Comparison of ENCODE assay signal across 8 cellular contexts in genomic region chrX:43654431-43655150, GRCh38. TPM values are rescaled to one million over a fixed set of nuclear protein-coding genes. Genes with fewer than 3 reads are reported as not detected.
DNase-seq lines count a peak whose midpoint lies in the region; ATAC-seq and TF ChIP-seq lines count a peak whose summit lies in the region.

No MANE protein-coding gene starts in this region.

- no peaks in the 10 kb centered on the region for H3K9me3 ChIP-seq in BE2C
- H3K9me3 ChIP-seq in liver (ENCODE audit: control insufficient read depth in 4 of 4, low read length in 3 of 4), result no peaks in the 10 kb centered on the region

- H3K27me3 Mint-ChIP-seq in activated CD4-positive, alpha-beta memory T cell treated with anti-CD3 and anti-CD28 coated beads, Interleukin-2, amount 10 ng/mL, durations not matched to agents 7 days and 5 days, result no peaks in the 10 kb centered on the region

- DNase-seq in BE2C (peak; percentile 89), NCI-H748 (lab: John Stamatoyannopoulos, UW; ENCODE audit: unreplicated experiment) (peak; percentile 94), dermis microvascular lymphatic vessel endothelial cell (ENCODE audit: low read depth in 2 of 2) (peak; percentile 81 to 94)
- DNase-seq in activated CD4-positive, alpha-beta memory T cell treated with anti-CD3 and anti-CD28 coated beads, Interleukin-2, amount 10 ng/mL, durations not matched to agents 7 days and 5 days, result peak; percentile 85
- peak; percentile 81 for DNase-seq in stimulated activated CD4-positive, alpha-beta T cell treated with anti-CD3 and anti-CD28 coated beads, Interleukin-4, amount 100 ng/mL, for 1 hour

- POLR2A ChIA-PET in activated CD4-positive, alpha-beta memory T cell treated with anti-CD3 and anti-CD28 coated beads, Interleukin-2, amount 10 ng/mL, durations not matched to agents 7 days and 5 days (lab: Charles Lee), result no interaction called here

- H3K4me3 ChIP-seq in BE2C (ENCODE audit: low read depth, low read length), result peak overlapping the region; percentile 48
- H3K4me3 ChIP-seq in liver (ENCODE audit: low read depth in 1 of 3, low read length in 3 of 3), result peak overlapping the region; percentile 41 to 76 (median 74)

- ATAC-seq in GM19351 (IDR thresholded peaks at IDR 0.05; ENCODE audit: unreplicated experiment) (peak; percentile 97), HG03469 (IDR thresholded peaks at IDR 0.05; ENCODE audit: unreplicated experiment) (peak; percentile 96)

- H3K27ac ChIP-seq in liver (ENCODE audit: low read depth in 1 of 2, low read length in 2 of 2), result peak overlapping the region; percentile 84 to 86

- no peaks in the 10 kb centered on the region for H3K4me1 ChIP-seq in BE2C
- peaks cover 0 to 12% (median 2%) of the 10 kb centered on the region in 4 donors for H3K4me1 ChIP-seq in liver (ENCODE audit: control insufficient read depth in 4 of 4, insufficient read depth in 4 of 4, low read length in 3 of 4)

- peak overlapping the region; percentile 92 for H3K27ac Mint-ChIP-seq in activated CD4-positive, alpha-beta memory T cell treated with anti-CD3 and anti-CD28 coated beads, Interleukin-2, amount 10 ng/mL, durations not matched to agents 7 days and 5 days

- under 1% methylated on average over 49 of the region's 57 CpGs for WGBS in liver

- TF ChIP-seq RAD21 in liver (IDR thresholded peaks at IDR 0.05), result peak; percentile 51 to 69

- H3K4me3 Mint-ChIP-seq in activated CD4-positive, alpha-beta memory T cell treated with anti-CD3 and anti-CD28 coated beads, Interleukin-2, amount 10 ng/mL, durations not matched to agents 7 days and 5 days, result peak overlapping the region; percentile 79

- CTCF ChIA-PET in activated CD4-positive, alpha-beta memory T cell treated with anti-CD3 and anti-CD28 coated beads, Interleukin-2, amount 10 ng/mL, durations not matched to agents 7 days and 5 days (lab: Charles Lee), result no interaction called here

- H3K36me3 ChIP-seq in BE2C, result no peaks in the 10 kb centered on the region
- no peaks in the 10 kb centered on the region for H3K36me3 ChIP-seq in liver (ENCODE audit: control insufficient read depth in 4 of 4, insufficient read depth in 3 of 4, low read depth in 1 of 4, low read length in 3 of 4)

- H3K27me3 ChIP-seq in BE2C (no peaks in the 10 kb centered on the region; the same call in 1 of the 2 replicates), liver (ENCODE audit: control insufficient read depth in 4 of 4, insufficient read depth in 4 of 4, low read length in 3 of 4) (no peaks in the 10 kb centered on the region)

- TF ChIP-seq CTCF in BE2C (IDR thresholded peaks at IDR 0.05; ENCODE audit: low read depth, low read length), result peak; percentile 28; the same call in 1 of the 2 replicates
- TF ChIP-seq CTCF in liver (IDR thresholded peaks at IDR 0.05; ENCODE audit: low read depth, low read length, missing input control), result no peak

- no peaks in the 10 kb centered on the region for H3K36me3 Mint-ChIP-seq in activated CD4-positive, alpha-beta memory T cell treated with anti-CD3 and anti-CD28 coated beads, Interleukin-2, amount 10 ng/mL, durations not matched to agents 7 days and 5 days (ENCODE audit: low read depth)

- peak overlapping the region in 1 of 2 donors; percentile 79 for H3K9ac ChIP-seq in liver (ENCODE audit: low read depth in 1 of 2, low read length in 2 of 2)

- peaks cover 10% of the 10 kb centered on the region for H3K4me1 Mint-ChIP-seq in activated CD4-positive, alpha-beta memory T cell treated with anti-CD3 and anti-CD28 coated beads, Interleukin-2, amount 10 ng/mL, durations not matched to agents 7 days and 5 days

- H3K9me3 Mint-ChIP-seq in activated CD4-positive, alpha-beta memory T cell treated with anti-CD3 and anti-CD28 coated beads, Interleukin-2, amount 10 ng/mL, durations not matched to agents 7 days and 5 days, result no peaks in the 10 kb centered on the region

TF ChIP-seq in liver, 16 proteins besides CTCF, POLR2A, EP300 and RAD21:
- TF ChIP-seq NR2F2 (IDR thresholded peaks at IDR 0.05) (no peak), SP1 (IDR thresholded peaks at IDR 0.05) (peak; percentile 59), FOXA1 (IDR thresholded peaks at IDR 0.05) (no peak), RXRA (IDR thresholded peaks at IDR 0.05) (peak; percentile 2 to 18), GABPA (IDR thresholded peaks at IDR 0.05 in 1 of 2, conservative IDR thresholded peaks at IDR 0.05 in 1 of 2) (no peak), MAX (IDR thresholded peaks at IDR 0.05) (peak; percentile 36), EGR1 (IDR thresholded peaks at IDR 0.05; ENCODE audit: low read depth in 2 of 2) (no peak), YY1 (IDR thresholded peaks at IDR 0.05) (peak; percentile 80), JUND (IDR thresholded peaks at IDR 0.05) (peak in 1 of 2 donors; percentile 33), REST (IDR thresholded peaks at IDR 0.05) (peak; percentile 85), ATF3 (IDR thresholded peaks at IDR 0.05) (no peak), ZBTB33 (IDR thresholded peaks at IDR 0.05) (peak; percentile 16), TAF1 (conservative IDR thresholded peaks at IDR 0.05) (peak; percentile 69)

RNA-seq across cellular contexts. Expression of gene MAOA, which starts 1.5 kb away (rescaled TPM):
- polyA plus RNA-seq in BE2C (2012; ENCODE audit: insufficient read depth, insufficient read length, low read depth), result 4.8 TPM
- total RNA-seq in activated CD4-positive, alpha-beta memory T cell treated with anti-CD3 and anti-CD28 coated beads, Interleukin-2, amount 10 ng/mL, durations not matched to agents 7 days and 5 days, result 1 to 10 TPM; 2.5 to 6.5 TPM
- 129 and 139 TPM in 2 replicates for total RNA-seq in dermis microvascular lymphatic vessel endothelial cell
- total RNA-seq in liver, result 10 to 100 TPM; 41.0 to 94.2 TPM
- polyA plus RNA-seq in liver, result 10 to 100 TPM; 64.8 to 85.8 TPM

Comparison
In these comparisons a context has a peak if more than half of its experiments do, and no peak if none do; other contexts are left out.
1. Peak in every context shown above with its lines: DNase-seq, ATAC-seq, H3K4me3 ChIP-seq and H3K27ac ChIP-seq.
2. RNA of gene MAOA, which starts 1.5 kb away (total RNA-seq): 129 to 139 TPM in dermis microvascular lymphatic vessel endothelial cell and 41.0 to 94.2 TPM in liver; 2.5 to 6.5 TPM in activated CD4-positive, alpha-beta memory T cell treated with anti-CD3 and anti-CD28 coated beads, Interleukin-2, amount 10 ng/mL, durations not matched to agents 7 days and 5 days; every median in the first group is over 4 times any median in the second.